In the genomic region with DNA sequence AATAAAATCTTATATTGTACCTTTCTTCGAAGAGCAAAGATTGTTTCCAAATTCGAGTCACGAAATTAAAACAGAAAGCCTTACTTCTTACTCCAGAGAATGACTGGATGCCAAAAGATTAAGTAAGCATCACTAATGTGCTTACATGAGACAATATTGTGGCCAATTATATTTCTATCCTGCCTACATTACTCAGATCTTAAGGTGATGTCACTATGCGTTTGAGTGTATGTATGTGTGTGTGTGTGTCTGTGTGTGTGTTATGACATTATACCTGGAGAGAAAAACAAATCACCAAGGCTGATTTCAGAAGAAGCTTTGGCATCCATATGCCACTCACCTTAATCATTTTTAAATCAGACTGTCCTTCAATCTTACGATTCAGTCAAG, we compare ENCODE assay signal across 8 cellular contexts.
DNase-seq lines count a peak whose midpoint lies in the region; ATAC-seq and TF ChIP-seq lines count a peak whose summit lies in the region.

No MANE protein-coding gene starts in this region.

- H3K27me3 Mint-ChIP-seq in T-helper 17 cell = no peaks in the 10 kb centered on the region

- peaks cover 0 to 9% (median 3%) of the 10 kb centered on the region in 4 donors for H3K4me1 ChIP-seq in transverse colon

- no peak for TF ChIP-seq CTCF in transverse colon (IDR thresholded peaks at IDR 0.05)
- TF ChIP-seq CTCF in WERI-Rb-1 (IDR thresholded peaks at IDR 0.05; ENCODE audit: low read depth, low read length) = no peak

- 71 to 78% methylated on average over 5 of the region's 5 CpGs for WGBS in transverse colon (ENCODE audit: low coverage in 1 of 2), 2 donors

- H3K4me3 ChIP-seq in transverse colon (no peak overlapping the region), WERI-Rb-1 (ENCODE audit: low read depth, low read length) (no peak overlapping the region)

- TF ChIP-seq EP300 in transverse colon (IDR thresholded peaks at IDR 0.05; ENCODE audit: low read depth) = no peak

- H3K27me3 ChIP-seq in transverse colon = no peaks in the 10 kb centered on the region
- H3K27me3 ChIP-seq in WERI-Rb-1 (ENCODE audit: insufficient read depth, low read depth, severe bottlenecking) = no peaks in the 10 kb centered on the region

- ATAC-seq in HG02852 (IDR thresholded peaks at IDR 0.05; ENCODE audit: unreplicated experiment) (peak; percentile 1), T-helper 17 cell (peak; percentile 56)

- H3K36me3 Mint-ChIP-seq in T-helper 17 cell (ENCODE audit: low read depth) = no peaks in the 10 kb centered on the region

- in situ Hi-C loops in transverse colon (cut with MboI; ENCODE audit: low pct_ligation_motif_present in 1 of 4, low pct_unique_long_range_greater_than_20kb in 1 of 4, low sequenced_read_pairs in 3 of 4) = no loop called here

- intact Hi-C loops in transverse colon (cut with DNase I; ENCODE audit: low total_unique reads) = no loop called here

- H3K9me3 ChIP-seq in T-helper 17 cell (ENCODE audit: control insufficient read depth, low read length, poor library complexity, severe bottlenecking) (no peaks in the 10 kb centered on the region), transverse colon (no peaks in the 10 kb centered on the region), WERI-Rb-1 (ENCODE audit: severe bottlenecking) (no peaks in the 10 kb centered on the region)

- DNase-seq in NCI-H2107 treated with DMSO at 0.1 percent for 48 hours (lab: John Stamatoyannopoulos, UW; ENCODE audit: unreplicated experiment) = peak; percentile 44
- no peak for DNase-seq in NCI-H2107 (lab: John Stamatoyannopoulos, UW)
- DNase-seq in T-helper 17 cell = no peak
- peak; percentile 54 for DNase-seq in kidney glomerular epithelial cell (lab: John Stamatoyannopoulos, UW)
- DNase-seq in transverse colon = no peak
- DNase-seq in GM19238 (ENCODE audit: insufficient read length, low spot score) = no peak
- DNase-seq in WERI-Rb-1 = no peak

- H3K36me3 ChIP-seq in transverse colon (no peaks in the 10 kb centered on the region), WERI-Rb-1 (no peaks in the 10 kb centered on the region)

- peak overlapping the region; percentile 76 for H3K27ac Mint-ChIP-seq in T-helper 17 cell

- H3K4me1 Mint-ChIP-seq in T-helper 17 cell = peaks cover 8% of the 10 kb centered on the region

- TF ChIP-seq POLR2A in transverse colon (IDR thresholded peaks at IDR 0.05) = no peak

- peak overlapping the region; percentile 46 for H3K4me3 Mint-ChIP-seq in T-helper 17 cell

- H3K27ac ChIP-seq in transverse colon (no peak overlapping the region), WERI-Rb-1 (no peak overlapping the region)

Comparison
In these comparisons a context has a peak if more than half of its experiments do, and no peak if none do; other contexts are left out.
1. DNase-seq: peak in NCI-H2107 treated with DMSO at 0.1 percent for 48 hours (single experiment) and kidney glomerular epithelial cell (single experiment); none in NCI-H2107 (single experiment), T-helper 17 cell (0 of 3), transverse colon (single experiment), GM19238 (single experiment) and WERI-Rb-1 (single experiment).